Comparison of ENCODE assay signal across 17 cellular contexts in genomic region chr11:133953571-133953970, GRCh38. TPM values are rescaled to one million over a fixed set of nuclear protein-coding genes. Genes with fewer than 3 reads are reported as not detected.
A peak's percentile ranks its signal among the peaks of the same experiment; 100 is the strongest.
DNase-seq lines count a peak whose midpoint lies in the region; ATAC-seq, FAIRE-seq and TF ChIP-seq lines count a peak whose summit lies in the region.
"Had no signal": no experiment of that assay in that cellular context is flagged by ENCODE, and none has a peak within 500 bp of the region (broad histone marks: within the 10 kb centered on the region; RNA-seq: fewer than 3 reads in every experiment).

No MANE protein-coding gene starts in this region.

- H3K79me2 ChIP-seq in astrocyte (ENCODE audit: insufficient read depth, low read length): peaks cover 5% of the 10 kb centered on the region

- TF ChIP-seq CTCF in astrocyte (IDR thresholded peaks at IDR 0.05; ENCODE audit: insufficient read depth, low read depth, low read length) (no peak), vagina (IDR thresholded peaks at IDR 0.05) (no peak), HFFc6 (IDR thresholded peaks at IDR 0.05) (no peak)

- POLR2A ChIA-PET in naive thymus-derived CD8-positive, alpha-beta T cell (lab: Charles Lee): no interaction called here

- H3K4me2 ChIP-seq in astrocyte (ENCODE audit: low read length): no peak overlapping the region

- no peak for TF ChIP-seq POLR2A in vagina (IDR thresholded peaks at IDR 0.05)

- peaks cover 62% of the 10 kb centered on the region for H3K4me1 Mint-ChIP-seq in stimulated activated naive CD8-positive, alpha-beta T cell treated with anti-CD3 and anti-CD28 coated beads, Interleukin-15, Interleukin-2, amounts not matched to agents 100 ng/mL and 50 ng/mL, for 24 hours (ENCODE audit: low read depth)
- H3K4me1 Mint-ChIP-seq in astrocyte (ENCODE audit: low read depth, unreplicated experiment): peaks cover 56% of the 10 kb centered on the region
- peaks cover 29 to 61% (median 49%) of the 10 kb centered on the region in 4 donors for H3K4me1 Mint-ChIP-seq in naive thymus-derived CD8-positive, alpha-beta T cell
- peaks cover 5% of the 10 kb centered on the region; the same call in 1 of the 2 replicates for H3K4me1 Mint-ChIP-seq in HFFc6 (ENCODE audit: low read depth)

- H3K4me3 Mint-ChIP-seq in stimulated activated naive CD8-positive, alpha-beta T cell treated with anti-CD3 and anti-CD28 coated beads, Interleukin-15, Interleukin-2, amounts not matched to agents 100 ng/mL and 50 ng/mL, for 24 hours: peak overlapping the region; percentile 87
- H3K4me3 Mint-ChIP-seq in astrocyte (ENCODE audit: unreplicated experiment) (peak overlapping the region; percentile 50), HFFc6 (no peak overlapping the region)
- H3K4me3 Mint-ChIP-seq in naive thymus-derived CD8-positive, alpha-beta T cell: peak overlapping the region in 8 of 10 donors; percentile 5 to 72 (median 48)

- H3K4me1 ChIP-seq in astrocyte (ENCODE audit: insufficient read depth, low read length) (peaks cover 35% of the 10 kb centered on the region), vagina (peaks cover 61% of the 10 kb centered on the region)

- no peaks in the 10 kb centered on the region for H3K9me3 Mint-ChIP-seq in stimulated activated naive CD8-positive, alpha-beta T cell treated with anti-CD3 and anti-CD28 coated beads, Interleukin-15, Interleukin-2, amounts not matched to agents 100 ng/mL and 50 ng/mL, for 24 hours
- H3K9me3 Mint-ChIP-seq in astrocyte (ENCODE audit: unreplicated experiment) (no peaks in the 10 kb centered on the region), HFFc6 (no peaks in the 10 kb centered on the region)
- H3K9me3 Mint-ChIP-seq in naive thymus-derived CD8-positive, alpha-beta T cell: no peaks in the 10 kb centered on the region

- H3K27me3 Mint-ChIP-seq in stimulated activated naive CD8-positive, alpha-beta T cell treated with anti-CD3 and anti-CD28 coated beads, Interleukin-15, Interleukin-2, amounts not matched to agents 100 ng/mL and 50 ng/mL, for 24 hours: peaks cover 22% of the 10 kb centered on the region
- H3K27me3 Mint-ChIP-seq in astrocyte (ENCODE audit: low read depth, unreplicated experiment) (peaks cover 15% of the 10 kb centered on the region), HFFc6 (ENCODE audit: insufficient read depth) (peaks cover 47% of the 10 kb centered on the region)
- H3K27me3 Mint-ChIP-seq in naive thymus-derived CD8-positive, alpha-beta T cell: peaks cover 0 to 26% (median 6%) of the 10 kb centered on the region in 5 donors

- FAIRE-seq in astrocyte (lab: Jason Lieb, UNC): no peak
- FAIRE-seq: HTR-8/SVneo had no signal

- peaks cover 4% of the 10 kb centered on the region for H4K20me1 ChIP-seq in astrocyte (ENCODE audit: insufficient read depth, low read length)

- H3K27me3 ChIP-seq in astrocyte (ENCODE audit: insufficient read depth, low read length) (peaks cover 24% of the 10 kb centered on the region), vagina (no peaks in the 10 kb centered on the region)

- H3K36me3 Mint-ChIP-seq in stimulated activated naive CD8-positive, alpha-beta T cell treated with anti-CD3 and anti-CD28 coated beads, Interleukin-15, Interleukin-2, amounts not matched to agents 100 ng/mL and 50 ng/mL, for 24 hours (ENCODE audit: low read depth): peaks cover 7% of the 10 kb centered on the region
- no peaks in the 10 kb centered on the region for H3K36me3 Mint-ChIP-seq in astrocyte (ENCODE audit: low read depth, unreplicated experiment)
- no peaks in the 10 kb centered on the region for H3K36me3 Mint-ChIP-seq in naive thymus-derived CD8-positive, alpha-beta T cell
- no peaks in the 10 kb centered on the region for H3K36me3 Mint-ChIP-seq in HFFc6 (ENCODE audit: low read depth)

- no peak for ATAC-seq in stimulated activated naive CD8-positive, alpha-beta T cell treated with anti-CD3 and anti-CD28 coated beads, Interleukin-15, Interleukin-2, amounts not matched to agents 100 U/mL and 50 U/mL, for 24 hours
- no peak for ATAC-seq in naive thymus-derived CD8-positive, alpha-beta T cell
- no peak for ATAC-seq in HG02678 (IDR thresholded peaks at IDR 0.05; ENCODE audit: unreplicated experiment)
- ATAC-seq: activated CD4-positive, CD25-positive, alpha-beta regulatory T cell treated with anti-CD3 and anti-CD28 coated beads, Interleukin-2, amount 50 U/mL, for 24 hours; left lung had no signal

- DNase-seq in stimulated activated naive CD8-positive, alpha-beta T cell treated with anti-CD3 and anti-CD28 coated beads, Interleukin-15, Interleukin-2, amounts not matched to agents 100 U/mL and 50 U/mL, for 24 hours: no peak
- DNase-seq in astrocyte (ENCODE audit: low read depth): no peak
- DNase-seq in naive thymus-derived CD8-positive, alpha-beta T cell: no peak
- no peak for DNase-seq in vagina (ENCODE audit: extremely low spot score in 2 of 2)
- no peak for DNase-seq in activated CD4-positive, CD25-positive, alpha-beta regulatory T cell (lab: John Stamatoyannopoulos, UW)
- no peak for DNase-seq in HFFc6
- DNase-seq: activated effector memory CD4-positive, alpha-beta T cell treated with Interleukin-2 at 50 U/mL for 16 hours; hippocampal formation; NCI-H69; Peyer's patch; stimulated activated CD8-positive, alpha-beta memory T cell treated with anti-CD3 and anti-CD28 coated beads, Interleukin-4, amount 100 ng/mL, for 48 hours; SW 1271 had no signal

- H3K27ac Mint-ChIP-seq in stimulated activated naive CD8-positive, alpha-beta T cell treated with anti-CD3 and anti-CD28 coated beads, Interleukin-15, Interleukin-2, amounts not matched to agents 100 ng/mL and 50 ng/mL, for 24 hours: no peak overlapping the region
- H3K27ac Mint-ChIP-seq in astrocyte (ENCODE audit: unreplicated experiment) (peak overlapping the region; percentile 66), HFFc6 (no peak overlapping the region)
- peak overlapping the region in 4 of 10 donors; percentile 10 to 70 (median 34) for H3K27ac Mint-ChIP-seq in naive thymus-derived CD8-positive, alpha-beta T cell

- H3K36me3 ChIP-seq in astrocyte (ENCODE audit: insufficient read depth, low read length): no peaks in the 10 kb centered on the region
- no peaks in the 10 kb centered on the region for H3K36me3 ChIP-seq in vagina
- H3K36me3 ChIP-seq: left lung, Peyer's patch had no signal

- no peak overlapping the region for H3K4me3 ChIP-seq in astrocyte (ENCODE audit: insufficient read depth, low read depth, low read length)
- no peak overlapping the region for H3K4me3 ChIP-seq in vagina
- H3K4me3 ChIP-seq: left lung, Peyer's patch had no signal

- no peak overlapping the region for H3K9ac ChIP-seq in astrocyte (ENCODE audit: low read length)

- no peak overlapping the region for H2AFZ ChIP-seq in astrocyte (ENCODE audit: low read depth, low read length)

- H3K9me3 ChIP-seq in astrocyte (ENCODE audit: insufficient read depth, low read depth, low read length) (no peaks in the 10 kb centered on the region), vagina (no peaks in the 10 kb centered on the region)
- H3K9me3 ChIP-seq: left lung, Peyer's patch had no signal

- intact Hi-C loops in vagina (cut with DNase I): loop anchor here (10.0 kb wide), 1 partner anchor 171 kb away; no protein-coding TSS in a partner anchor

- no peak overlapping the region for H3K27ac ChIP-seq in astrocyte (ENCODE audit: low read depth, low read length)
- H3K27ac ChIP-seq in vagina: peak overlapping the region; percentile 27
- H3K27ac ChIP-seq: left lung had no signal

RNA-seq across cellular contexts. Expression of gene IGSF9B, which starts 3.2 kb away (rescaled TPM):
- total RNA-seq in astrocyte: 13.1 and 16.7 TPM in 2 replicates
- 10 to 100 TPM; 16.1 TPM for total RNA-seq in naive thymus-derived CD8-positive, alpha-beta T cell
- polyA plus RNA-seq in naive thymus-derived CD8-positive, alpha-beta T cell: 1 to 10 TPM in 1 of 3 donors, under 1 TPM in 2; 0.35 to 2.2 (median 0.81) TPM
- total RNA-seq in vagina: 10.1 TPM
- total RNA-seq in HFFc6 (2021; fragmentation: NEBNext Ultra II Directional; extraction: Animal tissue kit (Norgen Biotek cat#: 25700)): not detected
